Comparison of ENCODE assay signal across 22 cellular contexts in genomic region chr2:28994074-28994473, GRCh38. TPM values are rescaled to one million over a fixed set of nuclear protein-coding genes. Genes with fewer than 3 reads are reported as not detected.
"Had no signal": no experiment of that assay in that cellular context is flagged by ENCODE, and none has a peak within 500 bp of the region (broad histone marks: within the 10 kb centered on the region; RNA-seq: fewer than 3 reads in every experiment).

No MANE protein-coding gene starts in this region.

- H3K4me1 ChIP-seq: foreskin keratinocyte, spleen, uterus had no signal

- H3K9me3 ChIP-seq: lower lobe of right lung, spleen, tibial artery, uterus had no signal

- H3K36me3 ChIP-seq: cardiac muscle cell, lower lobe of right lung, spleen, tibial artery, uterus had no signal

- H3K4me1 Mint-ChIP-seq: naive B cell had no signal

- H3K27me3 ChIP-seq: cardiac muscle cell, spleen, tibial artery, uterus had no signal

- H3K27ac ChIP-seq: cardiac muscle cell, foreskin keratinocyte, lower lobe of right lung, spleen, tibial artery, uterus had no signal

- H3K36me3 Mint-ChIP-seq: naive B cell had no signal

- DNase-seq: activated CD4-positive, alpha-beta T cell treated with anti-CD3 and anti-CD28 coated beads for 1 hour; activated CD4-positive, alpha-beta T cell treated with anti-CD3 and anti-CD28 coated beads, Interleukin-2, amount 50 U/mL, for 4 hours; activated CD8-positive, alpha-beta memory T cell treated with anti-CD3 and anti-CD28 coated beads, Interleukin-2, amount 50 U/mL, for 48 hours; activated naive CD4-positive, alpha-beta T cell treated with Interleukin-2 at 50 U/mL for 16 hours; activated T-cell treated with anti-CD3 and anti-CD28 coated beads, Interleukin-2, amount 50 U/mL, for 4 hours; amygdala; effector CD4-positive, alpha-beta T cell; erythroblast; naive B cell; stimulated activated CD4-positive, alpha-beta T cell treated with anti-CD3 and anti-CD28 coated beads, Interleukin-4, amount 100 ng/mL, for 1 hour; stimulated activated naive CD8-positive, alpha-beta T cell treated with anti-CD3 and anti-CD28 coated beads, Interleukin-15, Interleukin-2, amounts not matched to agents 100 U/mL and 50 U/mL, for 24 hours; substantia nigra; T-helper 1 cell; tibial artery; uterus had no signal

- H3K4me3 ChIP-seq: cardiac muscle cell, lower lobe of right lung, spleen, tibial artery, uterus had no signal

- H3K4me3 Mint-ChIP-seq: activated T-cell treated with anti-CD3 and anti-CD28 coated beads, Interleukin-2, amount 50 U/mL, for 4 hours; naive B cell; neural crest cell had no signal

- H3K9me3 Mint-ChIP-seq: activated T-cell treated with anti-CD3 and anti-CD28 coated beads, Interleukin-2, amount 50 U/mL, for 4 hours; naive B cell; neural crest cell had no signal

RNA-seq across cellular contexts. Expression of gene TOGARAM2, which starts 13.0 kb away (rescaled TPM):
- total RNA-seq: glomerular endothelial cell, renal cortical epithelial cell had no signal
- polyA plus RNA-seq: cardiac muscle cell had no signal
